Comparison of ENCODE assay signal across 8 cellular contexts in genomic region chr2:218979846-218980738, GRCh38. TPM values are rescaled to one million over a fixed set of nuclear protein-coding genes. Genes with fewer than 3 reads are reported as not detected.
DNase-seq lines count a peak whose midpoint lies in the region; ATAC-seq, FAIRE-seq and TF ChIP-seq lines count a peak whose summit lies in the region.

No MANE protein-coding gene starts in this region.

- peaks cover 6% of the 10 kb centered on the region for H3K4me1 ChIP-seq in endodermal cell (ENCODE audit: control insufficient read depth, insufficient read depth, low read length)
- H3K4me1 ChIP-seq in mucosa of descending colon (ENCODE audit: low read depth): peaks cover 29% of the 10 kb centered on the region

- H3K9ac ChIP-seq in endodermal cell (ENCODE audit: extremely low read depth, low read length, poor library complexity, severe bottlenecking): no peak overlapping the region

- peak; percentile 81 for DNase-seq in Caki2 (ENCODE audit: low read depth)
- peak; percentile 85 for DNase-seq in HTR-8/SVneo (ENCODE audit: insufficient read length, low spot score)
- peak; percentile 70 for DNase-seq in NOMO-1 treated with DMSO at 0.1 percent for 48 hours (lab: John Stamatoyannopoulos, UW; ENCODE audit: unreplicated experiment)
- DNase-seq in activated CD8-positive, alpha-beta memory T cell treated with anti-CD3 and anti-CD28 coated beads, Interleukin-2, amount 50 U/mL, for 1 hour (ENCODE audit: extremely low read depth): peak; percentile 49
- DNase-seq in endodermal cell: peak; percentile 97
- DNase-seq in mucosa of descending colon: peak; percentile 87 to 90 (median 89)
- DNase-seq in stimulated activated CD8-positive, alpha-beta memory T cell treated with anti-CD3 and anti-CD28 coated beads, Interleukin-4, amount 100 ng/mL, for 4 hours (ENCODE audit: low read depth in 2 of 2, low spot score in 1 of 2): peak; percentile 58 to 67

- FAIRE-seq in HTR-8/SVneo (lab: Jason Lieb, UNC): peak; percentile 85

- in situ Hi-C loops in Caki2 (cut with HindIII; ENCODE audit: low pct_unique_long_range_greater_than_20kb, low sequenced_read_pairs): no loop called here

- WGBS in endodermal cell (ENCODE audit: insufficient coverage in 1 of 2, insufficient read length in 1 of 2), 2 experiments: 4 to 5% methylated on average over 11 to 37 of the region's 39 CpGs

- intact Hi-C loops in mucosa of descending colon (cut with DNase I, micrococcal nuclease): no loop called here

- no peak overlapping the region for H3K27ac ChIP-seq in endodermal cell (ENCODE audit: low read depth, low read length)

- no peaks in the 10 kb centered on the region for H3K36me3 Mint-ChIP-seq in endodermal cell (ENCODE audit: low read depth)

- peaks cover 97% of the 10 kb centered on the region for H3K27me3 Mint-ChIP-seq in endodermal cell (ENCODE audit: insufficient read depth)

- H3K36me3 ChIP-seq in endodermal cell (ENCODE audit: control insufficient read depth, insufficient read depth, low read length) (no peaks in the 10 kb centered on the region), mucosa of descending colon (ENCODE audit: low read depth) (no peaks in the 10 kb centered on the region)

- peak; percentile 87 for ATAC-seq in GM21360 (IDR thresholded peaks at IDR 0.05; ENCODE audit: unreplicated experiment)
- ATAC-seq in mucosa of descending colon: peak; percentile 80

- H3K9me3 Mint-ChIP-seq in endodermal cell: no peaks in the 10 kb centered on the region

- peak overlapping the region; percentile 49 for H3K4me3 ChIP-seq in endodermal cell (ENCODE audit: low read length)
- H3K4me3 ChIP-seq in mucosa of descending colon: no peak overlapping the region

- no peak overlapping the region for H3K27ac Mint-ChIP-seq in endodermal cell

- peaks cover 9% of the 10 kb centered on the region for H3K4me1 Mint-ChIP-seq in endodermal cell

- TF ChIP-seq CTCF in endodermal cell (conservative IDR thresholded peaks at IDR 0.05) (peak; percentile 98), mucosa of descending colon (IDR thresholded peaks at IDR 0.05) (peak; percentile 98)

- H3K4me3 Mint-ChIP-seq in endodermal cell: no peak overlapping the region

- H3K9me3 ChIP-seq in endodermal cell (ENCODE audit: control insufficient read depth, low read length) (no peaks in the 10 kb centered on the region), mucosa of descending colon (no peaks in the 10 kb centered on the region)

- peaks cover 98% of the 10 kb centered on the region for H3K27me3 ChIP-seq in endodermal cell (ENCODE audit: control insufficient read depth, insufficient read depth, low read length, poor library complexity, severe bottlenecking)

RNA-seq across cellular contexts. Expression of gene FEV, which starts 4.9 kb away (rescaled TPM):
- total RNA-seq in Caki2 (2014; rRNA removed; shearing (Covaris generic); ENCODE audit: low replicate concordance): not detected in 2 replicates
- total RNA-seq in endodermal cell: not detected
- polyA plus RNA-seq in endodermal cell (2013, experiment 1 of 2): 0.11 TPM
- polyA plus RNA-seq in endodermal cell (2013, experiment 2 of 2): not detected
- total RNA-seq in mucosa of descending colon: 1 to 10 TPM in 2 of 3 donors, under 1 TPM in 1; 0.63 to 2.7 (median 1.8) TPM

RNA-seq across cellular contexts. Expression of gene CRYBA2, which starts 13.1 kb away (rescaled TPM):
- total RNA-seq in Caki2 (2014; rRNA removed; shearing (Covaris generic); ENCODE audit: low replicate concordance): not detected in 2 replicates
- total RNA-seq in endodermal cell (1 to 10 TPM; 2.6 to 3.5 TPM), mucosa of descending colon (1 to 10 TPM; 1.2 to 6.1 (median 5.0) TPM)
- not detected for polyA plus RNA-seq in endodermal cell (2013, experiment 1 of 2)
- polyA plus RNA-seq in endodermal cell (2013, experiment 2 of 2): not detected

RNA-seq across cellular contexts. Expression of gene CDK5R2, which starts 20.6 kb away (rescaled TPM):
- 0.78 TPM in 1 of 2 replicates, not detected in the other for total RNA-seq in Caki2 (2014; rRNA removed; shearing (Covaris generic); ENCODE audit: low replicate concordance)
- total RNA-seq in endodermal cell (under 1 TPM; 0.81 to 0.95 TPM), mucosa of descending colon (1 to 10 TPM in 1 of 3 donors, under 1 TPM in 2; 0.38 to 1.4 (median 0.39) TPM)
- polyA plus RNA-seq in endodermal cell (2013, experiment 1 of 2): 4.7 TPM
- 4.8 TPM for polyA plus RNA-seq in endodermal cell (2013, experiment 2 of 2)
